16 cellular contexts compared by ENCODE assay signal in genomic region chr16:14101415-14101814, GRCh38. TPM values are rescaled to one million over a fixed set of nuclear protein-coding genes. Genes with fewer than 3 reads are reported as not detected.
DNase-seq lines count a peak whose midpoint lies in the region; ATAC-seq and TF ChIP-seq lines count a peak whose summit lies in the region.
"Had no signal": no experiment of that assay in that cellular context is flagged by ENCODE, and none has a peak within 500 bp of the region (broad histone marks: within the 10 kb centered on the region; RNA-seq: fewer than 3 reads in every experiment).

No MANE protein-coding gene starts in this region.

- TF ChIP-seq CTCF in neural cell (IDR thresholded peaks at IDR 0.05; ENCODE audit: poor library complexity, severe bottlenecking), result no peak

- H3K27ac ChIP-seq in neural cell (ENCODE audit: low read length), result no peak overlapping the region
- H3K27ac ChIP-seq: right lobe of liver had no signal

- no peak overlapping the region for H3K4me3 Mint-ChIP-seq in activated CD8-positive, alpha-beta T cell treated with anti-CD3 and anti-CD28 coated beads, Interleukin-2, amount 10 ng/mL, durations not matched to agents 7 days and 5 days
- H3K4me3 Mint-ChIP-seq: activated naive CD8-positive, alpha-beta T cell treated with anti-CD3 and anti-CD28 coated beads, Interleukin-2, amount 50 U/mL, for 24 hours; natural killer cell treated with Interleukin-12 subunit alpha and Interleukin-12 subunit beta and Interleukin-15 and Interleukin-18, amount 100 ng/mL, for 72 hours; stimulated activated naive B cell treated with anti-CD40 and anti-IgM and Interleukin-4, amounts not matched to agents 10 μg/mL and 1 μg/mL and 100 μg/mL, for 72 hours had no signal

- peaks cover 12% of the 10 kb centered on the region for H3K4me1 Mint-ChIP-seq in activated CD8-positive, alpha-beta T cell treated with anti-CD3 and anti-CD28 coated beads, Interleukin-2, amount 10 ng/mL, durations not matched to agents 7 days and 5 days (ENCODE audit: low read depth)

- no peaks in the 10 kb centered on the region for H3K27me3 Mint-ChIP-seq in activated CD8-positive, alpha-beta T cell treated with anti-CD3 and anti-CD28 coated beads, Interleukin-2, amount 10 ng/mL, durations not matched to agents 7 days and 5 days (ENCODE audit: low read depth)
- H3K27me3 Mint-ChIP-seq: activated naive CD8-positive, alpha-beta T cell treated with anti-CD3 and anti-CD28 coated beads, Interleukin-2, amount 50 U/mL, for 24 hours; natural killer cell treated with Interleukin-12 subunit alpha and Interleukin-12 subunit beta and Interleukin-15 and Interleukin-18, amount 100 ng/mL, for 72 hours; stimulated activated naive B cell treated with anti-CD40 and anti-IgM and Interleukin-4, amounts not matched to agents 10 μg/mL and 1 μg/mL and 100 μg/mL, for 72 hours had no signal

- H3K4me2 ChIP-seq in neural cell (ENCODE audit: low read length), result no peak overlapping the region

- no peak overlapping the region for H3K9ac ChIP-seq in neural cell (ENCODE audit: low read length)

- no peaks in the 10 kb centered on the region for H3K9me3 ChIP-seq in neural cell (ENCODE audit: low read length)
- H3K9me3 ChIP-seq: right lobe of liver had no signal

- no peaks in the 10 kb centered on the region for H3K9me3 Mint-ChIP-seq in activated CD8-positive, alpha-beta T cell treated with anti-CD3 and anti-CD28 coated beads, Interleukin-2, amount 10 ng/mL, durations not matched to agents 7 days and 5 days (ENCODE audit: insufficient read depth)
- H3K9me3 Mint-ChIP-seq: activated naive CD8-positive, alpha-beta T cell treated with anti-CD3 and anti-CD28 coated beads, Interleukin-2, amount 50 U/mL, for 24 hours; natural killer cell treated with Interleukin-12 subunit alpha and Interleukin-12 subunit beta and Interleukin-15 and Interleukin-18, amount 100 ng/mL, for 72 hours; stimulated activated naive B cell treated with anti-CD40 and anti-IgM and Interleukin-4, amounts not matched to agents 10 μg/mL and 1 μg/mL and 100 μg/mL, for 72 hours had no signal

- peak overlapping the region; percentile 13 for H3K4me3 ChIP-seq in neural cell (ENCODE audit: low read length)
- H3K4me3 ChIP-seq in H7 (ENCODE audit: insufficient read depth, low read depth, low read length), result no peak overlapping the region
- H3K4me3 ChIP-seq: right lobe of liver had no signal

- no peaks in the 10 kb centered on the region for H3K27me3 ChIP-seq in neural cell (ENCODE audit: insufficient read depth, low read depth, low read length)
- no peaks in the 10 kb centered on the region for H3K27me3 ChIP-seq in H7 (ENCODE audit: control insufficient read depth, insufficient read depth, low read length)
- H3K27me3 ChIP-seq: right lobe of liver had no signal

- H3K36me3 Mint-ChIP-seq in activated CD8-positive, alpha-beta T cell treated with anti-CD3 and anti-CD28 coated beads, Interleukin-2, amount 10 ng/mL, durations not matched to agents 7 days and 5 days (ENCODE audit: low read depth), result no peaks in the 10 kb centered on the region
- H3K36me3 Mint-ChIP-seq: natural killer cell treated with Interleukin-12 subunit alpha and Interleukin-12 subunit beta and Interleukin-15 and Interleukin-18, amount 100 ng/mL, for 72 hours had no signal

- no peaks in the 10 kb centered on the region for H3K9me2 ChIP-seq in neural cell (ENCODE audit: insufficient read depth, low read length)

- no peak for DNase-seq in activated CD8-positive, alpha-beta T cell treated with anti-CD3 and anti-CD28 coated beads, Interleukin-2, amount 10 ng/mL, durations not matched to agents 7 days and 5 days
- no peak for DNase-seq in H7
- no peak for DNase-seq in hypothalamus (lab: John Stamatoyannopoulos, UW)
- DNase-seq: activated naive CD8-positive, alpha-beta T cell treated with anti-CD3 and anti-CD28 coated beads, Interleukin-2, amount 50 U/mL, for 24 hours; C1 segment of cervical spinal cord; head of caudate nucleus; NCI-H345; right lobe of liver; stimulated activated CD4-positive, alpha-beta T cell treated with anti-CD3 and anti-CD28 coated beads, Interleukin-4, amount 100 ng/mL, for 4 hours; stimulated activated naive B cell treated with anti-CD40 and anti-IgM and Interleukin-4, amounts not matched to agents 10 μg/mL and 1 μg/mL and 100 μg/mL, for 72 hours had no signal

- peaks cover 31% of the 10 kb centered on the region for H3K79me2 ChIP-seq in neural cell (replicated peaks; ENCODE audit: insufficient read depth, low read length)

- H3F3A ChIP-seq in neural cell (ENCODE audit: insufficient read depth, low read length, poor library complexity, severe bottlenecking), result no peaks in the 10 kb centered on the region

- POLR2A ChIA-PET in activated CD8-positive, alpha-beta T cell treated with anti-CD3 and anti-CD28 coated beads, Interleukin-2, amount 10 ng/mL, durations not matched to agents 7 days and 5 days (lab: Charles Lee), result no interaction called here

- TF ChIP-seq RAD21 in neural cell (conservative IDR thresholded peaks at IDR 0.05), result no peak

- H4K20me1 ChIP-seq in neural cell (ENCODE audit: insufficient read depth), result no peaks in the 10 kb centered on the region

- no peak overlapping the region for H2AFZ ChIP-seq in neural cell (ENCODE audit: low read depth, low read length)

- no peaks in the 10 kb centered on the region for H3K36me3 ChIP-seq in neural cell (ENCODE audit: insufficient read depth, low read length)
- no peaks in the 10 kb centered on the region for H3K36me3 ChIP-seq in H7 (replicated peaks; ENCODE audit: control insufficient read depth, insufficient read depth, low read length)
- H3K36me3 ChIP-seq: right lobe of liver had no signal

- CTCF ChIA-PET in activated CD8-positive, alpha-beta T cell treated with anti-CD3 and anti-CD28 coated beads, Interleukin-2, amount 10 ng/mL, durations not matched to agents 7 days and 5 days (lab: Charles Lee), result interaction anchor here (1.0 to 1.5 kb wide), 2 partner anchors 17 to 182 kb away, joined by 3 to 6 read pairs; partner anchors contain the start of gene ERCC4

- TF ChIP-seq EP300 in neural cell (conservative IDR thresholded peaks at IDR 0.05; ENCODE audit: poor library complexity, severe bottlenecking), result peak; percentile 40

- H3K27ac Mint-ChIP-seq in activated CD8-positive, alpha-beta T cell treated with anti-CD3 and anti-CD28 coated beads, Interleukin-2, amount 10 ng/mL, durations not matched to agents 7 days and 5 days, result no peak overlapping the region
- H3K27ac Mint-ChIP-seq: activated naive CD8-positive, alpha-beta T cell treated with anti-CD3 and anti-CD28 coated beads, Interleukin-2, amount 50 U/mL, for 24 hours; stimulated activated naive B cell treated with anti-CD40 and anti-IgM and Interleukin-4, amounts not matched to agents 10 μg/mL and 1 μg/mL and 100 μg/mL, for 72 hours had no signal

- peak; percentile 43 for ATAC-seq in GM18520 (IDR thresholded peaks at IDR 0.05; ENCODE audit: unreplicated experiment)
- peak; percentile 52 for ATAC-seq in GM21825 (IDR thresholded peaks at IDR 0.05; ENCODE audit: unreplicated experiment)
- peak; percentile 44 for ATAC-seq in activated CD8-positive, alpha-beta T cell treated with anti-CD3 and anti-CD28 coated beads, Interleukin-2, amount 10 ng/mL, durations not matched to agents 7 days and 5 days
- ATAC-seq in GM21423 (IDR thresholded peaks at IDR 0.05; ENCODE audit: unreplicated experiment), result no peak
- ATAC-seq: activated naive CD8-positive, alpha-beta T cell treated with anti-CD3 and anti-CD28 coated beads, Interleukin-2, amount 50 U/mL, for 24 hours; Panc1 had no signal

TF ChIP-seq in neural cell, 6 proteins besides CTCF, POLR2A, EP300 and RAD21:
- no peak for TF ChIP-seq MXI1 (conservative IDR thresholded peaks at IDR 0.05; ENCODE audit: poor library complexity, severe bottlenecking)
- TF ChIP-seq TAF1 (IDR thresholded peaks at IDR 0.05; ENCODE audit: low read depth), result no peak
- no peak for TF ChIP-seq REST (IDR thresholded peaks at IDR 0.05; ENCODE audit: borderline replicate concordance)
- TF ChIP-seq EZH2 (IDR thresholded peaks at IDR 0.05; ENCODE audit: borderline replicate concordance, insufficient read depth, low read length, poor library complexity, severe bottlenecking), result no peak
- no peak for TF ChIP-seq POLR2AphosphoS5 (IDR thresholded peaks at IDR 0.05)
- TF ChIP-seq SMC3 (conservative IDR thresholded peaks at IDR 0.05; ENCODE audit: poor library complexity), result no peak

RNA-seq across cellular contexts. Expression of gene MRTFB, which starts 30.3 kb away (rescaled TPM):
- total RNA-seq in activated CD8-positive, alpha-beta T cell treated with anti-CD3 and anti-CD28 coated beads, Interleukin-2, amount 10 ng/mL, durations not matched to agents 7 days and 5 days, result 10 to 100 TPM; 15.5 to 16.6 TPM
- polyA plus RNA-seq in neural cell, result 13.6 and 18.6 TPM in 2 replicates
- 75.7 and 81.8 TPM in 2 replicates for polyA minus RNA-seq in neural cell
- total RNA-seq in H7 (2014; rRNA removed; shearing (Covaris generic)), result 4.5 and 5.7 TPM in 2 replicates
